Comparison of ENCODE assay signal across 27 cellular contexts in the genomic region with DNA sequence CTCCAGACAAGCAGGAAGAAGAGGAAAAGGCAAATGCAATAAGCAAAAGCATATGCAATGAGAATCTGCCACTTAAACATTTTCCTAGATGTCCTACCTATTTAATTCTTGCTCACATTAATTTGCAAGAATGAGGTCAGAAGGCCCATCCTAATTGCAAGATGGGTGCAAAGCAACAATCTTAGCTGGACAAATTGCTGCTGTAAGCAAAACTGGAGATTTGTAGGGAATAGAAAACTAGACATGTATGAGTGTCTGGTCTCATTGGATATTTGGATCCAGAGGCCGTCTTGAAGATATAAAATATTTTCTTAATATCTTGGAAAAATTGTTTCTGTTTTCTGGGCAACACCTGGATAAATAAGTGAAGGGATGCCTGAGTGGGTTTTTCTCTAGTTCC.
"Had no signal": no experiment of that assay in that cellular context is flagged by ENCODE, and none has a peak within 500 bp of the region (broad histone marks: within the 10 kb centered on the region; RNA-seq: fewer than 3 reads in every experiment).

No MANE protein-coding gene starts in this region.

- H3K4me3 ChIP-seq: stomach, suprapubic skin, testis, thoracic aorta, thyroid gland, tibial artery, tibial nerve, transverse colon, upper lobe of left lung, upper lobe of right lung, uterus, vagina had no signal

- DNase-seq: stimulated activated CD4-positive, alpha-beta T cell treated with anti-CD3 and anti-CD28 coated beads, Interleukin-2, amount 100 ng/mL, for 48 hours; stimulated activated CD4-positive, alpha-beta T cell treated with anti-CD3 and anti-CD28 coated beads, Interleukin-4, amount 100 ng/mL, for 1 hour; stimulated activated CD4-positive, alpha-beta T cell treated with anti-CD3 and anti-CD28 coated beads, Interleukin-4, amount 100 ng/mL, for 24 hours; stimulated activated CD4-positive, alpha-beta T cell treated with anti-CD3 and anti-CD28 coated beads, Interleukin-4, amount 100 ng/mL, for 4 hours; stimulated activated CD8-positive, alpha-beta memory T cell treated with anti-CD3 and anti-CD28 coated beads, Interleukin-4, amount 100 ng/mL, for 48 hours; stimulated activated naive B cell treated with anti-CD40 and anti-IgM and Interleukin-4, amounts not matched to agents 10 μg/mL and 1 μg/mL and 100 μg/mL, for 72 hours; stimulated activated naive CD4-positive, alpha-beta T cell; stimulated activated naive CD4-positive, alpha-beta T cell treated with Interleukin-2 at 50 U/mL for 16 hours; stimulated activated naive CD8-positive, alpha-beta T cell treated with anti-CD3 and anti-CD28 coated beads, Interleukin-15, amount 100 ng/mL, for 72 hours; stimulated activated naive CD8-positive, alpha-beta T cell treated with anti-CD3 and anti-CD28 coated beads, Interleukin-15, Interleukin-2, amounts not matched to agents 100 U/mL and 50 U/mL, for 24 hours; stomach; substantia nigra; testis; thyroid gland; tibial artery; transverse colon; trophoblast cell; upper lobe of left lung; upper lobe of right lung; uterus had no signal

- H3K27me3 ChIP-seq: stomach, suprapubic skin, testis, thyroid gland, tibial artery, tibial nerve, transverse colon, upper lobe of left lung, upper lobe of right lung, uterus, vagina had no signal

- H3K4me1 ChIP-seq: stomach, suprapubic skin, testis, thyroid gland, tibial artery, tibial nerve, transverse colon, upper lobe of left lung, upper lobe of right lung, uterus, vagina had no signal

- H3K27ac ChIP-seq: stomach, suprapubic skin, testis, thoracic aorta, thyroid gland, tibial artery, tibial nerve, transverse colon, upper lobe of left lung, upper lobe of right lung, uterus, vagina had no signal

- ATAC-seq: stimulated activated effector memory CD8-positive, alpha-beta T cell treated with anti-CD3 and anti-CD28 coated beads, Interleukin-12 subunit alpha, Interleukin-12 subunit beta, amount 100 ng/mL, for 72 hours; stimulated activated memory B cell treated with anti-CD40 and anti-IgM and Interleukin-4, amounts not matched to agents 10 μg/mL and 1 μg/mL and 100 μg/mL, for 72 hours; stimulated activated naive B cell treated with anti-CD40 and anti-IgM and Interleukin-4, amounts not matched to agents 10 μg/mL and 1 μg/mL and 100 μg/mL, for 72 hours; stimulated activated naive CD8-positive, alpha-beta T cell treated with anti-CD3 and anti-CD28 coated beads, Interleukin-15, amount 100 ng/mL, for 72 hours; stimulated activated naive CD8-positive, alpha-beta T cell treated with anti-CD3 and anti-CD28 coated beads, Interleukin-15, Interleukin-2, amounts not matched to agents 100 U/mL and 50 U/mL, for 24 hours; upper lobe of right lung had no signal

- H3K36me3 ChIP-seq: stomach, suprapubic skin, thoracic aorta, thyroid gland, tibial artery, tibial nerve, transverse colon, upper lobe of left lung, upper lobe of right lung, uterus, vagina had no signal

- H3K9me3 ChIP-seq: stomach, suprapubic skin, testis, thoracic aorta, thyroid gland, tibial artery, transverse colon, upper lobe of left lung, upper lobe of right lung, uterus, vagina had no signal

- FAIRE-seq: urothelium cell line had no signal
